15 cellular contexts compared by ENCODE assay signal in genomic region chr11:9528573-9529332, GRCh38. TPM values are rescaled to one million over a fixed set of nuclear protein-coding genes. Genes with fewer than 3 reads are reported as not detected.
DNase-seq lines count a peak whose midpoint lies in the region; ATAC-seq, FAIRE-seq and TF ChIP-seq lines count a peak whose summit lies in the region.
"Had no signal": no experiment of that assay in that cellular context is flagged by ENCODE, and none has a peak within 500 bp of the region (broad histone marks: within the 10 kb centered on the region; RNA-seq: fewer than 3 reads in every experiment).

No MANE protein-coding gene starts in this region.

- 66 to 75% methylated on average over 11 of the region's 11 CpGs for WGBS in esophagus squamous epithelium, 2 donors
- 38 to 71% methylated on average over 11 of the region's 11 CpGs for WGBS in sigmoid colon, 2 donors

- POLR2A ChIA-PET in Caco-2 (lab: Charles Lee): interaction anchor here (1.0 kb wide), 1 partner anchor 68 kb away, joined by 6 read pairs; the partner anchor contains the start of gene ZNF143

- CTCF ChIA-PET in Caco-2 (lab: Charles Lee): no interaction called here
- CTCF ChIA-PET in activated naive CD4-positive, alpha-beta T cell treated with anti-CD3 and anti-CD28 coated beads, Interleukin-2, amount 10 ng/mL, durations not matched to agents 7 days and 5 days (lab: Charles Lee): interaction anchor here (0.6 to 1.8 kb wide), 3 partner anchors 35 to 222 kb away, joined by 3 to 4 read pairs (median 3); no protein-coding TSS in a partner anchor

- no peak overlapping the region for H3K4me3 Mint-ChIP-seq in Caco-2 (ENCODE audit: unreplicated experiment)
- H3K4me3 Mint-ChIP-seq in activated T-cell treated with anti-CD3 and anti-CD28 coated beads, Interleukin-2, amount 50 U/mL, for 4 hours: no peak overlapping the region
- H3K4me3 Mint-ChIP-seq in activated naive CD4-positive, alpha-beta T cell treated with anti-CD3 and anti-CD28 coated beads, Interleukin-2, amount 10 ng/mL, durations not matched to agents 7 days and 5 days: no peak overlapping the region

- no peak for DNase-seq in Caco-2
- DNase-seq in NCI-H69 (lab: John Stamatoyannopoulos, UW): peak; percentile 20
- DNase-seq in esophagus squamous epithelium (lab: John Stamatoyannopoulos, UW): no peak
- no peak for DNase-seq in sigmoid colon
- DNase-seq in activated T-cell treated with anti-CD3 and anti-CD28 coated beads, Interleukin-2, amount 50 U/mL, for 4 hours: no peak
- no peak for DNase-seq in cerebellar nuclear complex (lab: John Stamatoyannopoulos, UW)
- no peak for DNase-seq in GM12891 (ENCODE audit: insufficient read length, low spot score)
- no peak for DNase-seq in activated naive CD4-positive, alpha-beta T cell treated with anti-CD3 and anti-CD28 coated beads, Interleukin-2, amount 10 ng/mL, durations not matched to agents 7 days and 5 days
- DNase-seq: activated CD8-positive, alpha-beta memory T cell treated with anti-CD3 and anti-CD28 coated beads, Interleukin-2, amount 50 U/mL, for 4 hours; caudate nucleus; NCI-H1417; stimulated activated CD4-positive, alpha-beta T cell treated with anti-CD3 and anti-CD28 coated beads, Interleukin-4, amount 100 ng/mL, for 1 hour had no signal

- H3K27me3 Mint-ChIP-seq in Caco-2 (ENCODE audit: insufficient read depth, unreplicated experiment): no peaks in the 10 kb centered on the region
- H3K27me3 Mint-ChIP-seq in activated T-cell treated with anti-CD3 and anti-CD28 coated beads, Interleukin-2, amount 50 U/mL, for 4 hours (ENCODE audit: low read depth): no peaks in the 10 kb centered on the region
- H3K27me3 Mint-ChIP-seq in activated naive CD4-positive, alpha-beta T cell treated with anti-CD3 and anti-CD28 coated beads, Interleukin-2, amount 10 ng/mL, durations not matched to agents 7 days and 5 days: no peaks in the 10 kb centered on the region

- no peak for TF ChIP-seq CTCF in Caco-2 (IDR thresholded peaks at IDR 0.05; ENCODE audit: insufficient read depth in 1 of 2, low read depth in 1 of 2, low read length in 1 of 2, severe bottlenecking in 1 of 2, unreplicated experiment in 1 of 2)
- no peak for TF ChIP-seq CTCF in esophagus squamous epithelium (IDR thresholded peaks at IDR 0.05)
- no peak for TF ChIP-seq CTCF in sigmoid colon (IDR thresholded peaks at IDR 0.05)

- intact Hi-C loops in Caco-2 (cut with micrococcal nuclease; ENCODE audit: unreplicated experiment) (no loop called here), esophagus squamous epithelium (cut with DNase I) (no loop called here), sigmoid colon (cut with DNase I) (loop anchor here (5.0 kb wide), 2 partner anchors 44 to 84 kb away; partner anchors contain the start of gene WEE1)

- H3K36me3 Mint-ChIP-seq in Caco-2 (ENCODE audit: insufficient read depth, unreplicated experiment): peaks cover 6% of the 10 kb centered on the region
- H3K36me3 Mint-ChIP-seq in activated T-cell treated with anti-CD3 and anti-CD28 coated beads, Interleukin-2, amount 50 U/mL, for 4 hours (ENCODE audit: insufficient read depth): peaks cover 10% of the 10 kb centered on the region
- H3K36me3 Mint-ChIP-seq in activated naive CD4-positive, alpha-beta T cell treated with anti-CD3 and anti-CD28 coated beads, Interleukin-2, amount 10 ng/mL, durations not matched to agents 7 days and 5 days: peaks cover 13% of the 10 kb centered on the region
- H3K36me3 Mint-ChIP-seq: activated naive CD4-positive, alpha-beta T cell treated with anti-CD3 and anti-CD28 coated beads, Interleukin-2, amount 50 U/mL, for 72 hours had no signal

- H3K9me3 ChIP-seq in Caco-2 (no peaks in the 10 kb centered on the region), esophagus squamous epithelium (no peaks in the 10 kb centered on the region), sigmoid colon (no peaks in the 10 kb centered on the region)
- H3K9me3 ChIP-seq: right atrium auricular region had no signal

- FAIRE-seq in GM12891 (lab: Jason Lieb, UNC): no peak

- no peaks in the 10 kb centered on the region for H3K9me3 Mint-ChIP-seq in Caco-2 (ENCODE audit: unreplicated experiment)
- no peaks in the 10 kb centered on the region for H3K9me3 Mint-ChIP-seq in activated T-cell treated with anti-CD3 and anti-CD28 coated beads, Interleukin-2, amount 50 U/mL, for 4 hours
- no peaks in the 10 kb centered on the region for H3K9me3 Mint-ChIP-seq in activated naive CD4-positive, alpha-beta T cell treated with anti-CD3 and anti-CD28 coated beads, Interleukin-2, amount 10 ng/mL, durations not matched to agents 7 days and 5 days
- H3K9me3 Mint-ChIP-seq: activated naive CD4-positive, alpha-beta T cell treated with anti-CD3 and anti-CD28 coated beads, Interleukin-2, amount 50 U/mL, for 72 hours had no signal

- no peak for ATAC-seq in activated T-cell treated with anti-CD3 and anti-CD28 coated beads, Interleukin-2, amount 50 U/mL, for 4 hours
- ATAC-seq: activated CD4-positive, CD25-positive, alpha-beta regulatory T cell treated with anti-CD3 and anti-CD28 coated beads, Interleukin-2, amount 50 U/mL, for 24 hours; activated naive CD4-positive, alpha-beta T cell treated with anti-CD3 and anti-CD28 coated beads, Interleukin-2, amount 50 U/mL, for 72 hours had no signal

- H3K36me3 ChIP-seq in Caco-2 (ENCODE audit: control insufficient read depth, insufficient read depth, low read length) (no peaks in the 10 kb centered on the region), esophagus squamous epithelium (peaks cover 0 to 17% (median 0%) of the 10 kb centered on the region in 3 donors), sigmoid colon (peaks cover 0 to 5% (median 0%) of the 10 kb centered on the region in 4 donors)

- BruUV-seq in Caco-2 (replicated peaks; lab: Mats Ljungman, UMichigan): no TSS peak

- H3K4me1 Mint-ChIP-seq in Caco-2 (ENCODE audit: low read depth, unreplicated experiment): peaks cover 30% of the 10 kb centered on the region
- H3K4me1 Mint-ChIP-seq in activated T-cell treated with anti-CD3 and anti-CD28 coated beads, Interleukin-2, amount 50 U/mL, for 4 hours (ENCODE audit: low read depth): no peaks in the 10 kb centered on the region
- H3K4me1 Mint-ChIP-seq in activated naive CD4-positive, alpha-beta T cell treated with anti-CD3 and anti-CD28 coated beads, Interleukin-2, amount 10 ng/mL, durations not matched to agents 7 days and 5 days: peaks cover 1% of the 10 kb centered on the region

- H3K4me3 ChIP-seq in Caco-2 (ENCODE audit: low read depth, low read length) (no peak overlapping the region), esophagus squamous epithelium (no peak overlapping the region), sigmoid colon (no peak overlapping the region)
- H3K4me3 ChIP-seq: right atrium auricular region had no signal

- TF ChIP-seq POLR2A in esophagus squamous epithelium (IDR thresholded peaks at IDR 0.05) (no peak), sigmoid colon (IDR thresholded peaks at IDR 0.05) (no peak), GM12891 (IDR thresholded peaks at IDR 0.05; ENCODE audit: low read depth, low read length) (no peak)

- H3K4me1 ChIP-seq in Caco-2: peaks cover 52% of the 10 kb centered on the region
- peaks cover 29 to 71% (median 30%) of the 10 kb centered on the region in 3 donors for H3K4me1 ChIP-seq in esophagus squamous epithelium
- H3K4me1 ChIP-seq in sigmoid colon: peaks cover 0 to 58% (median 38%) of the 10 kb centered on the region in 4 donors

- H3K27ac Mint-ChIP-seq in Caco-2 (ENCODE audit: unreplicated experiment): peak overlapping the region; percentile 69
- H3K27ac Mint-ChIP-seq in activated naive CD4-positive, alpha-beta T cell treated with anti-CD3 and anti-CD28 coated beads, Interleukin-2, amount 10 ng/mL, durations not matched to agents 7 days and 5 days: no peak overlapping the region
- H3K27ac Mint-ChIP-seq: activated naive CD4-positive, alpha-beta T cell treated with anti-CD3 and anti-CD28 coated beads, Interleukin-2, amount 50 U/mL, for 72 hours had no signal

- no peaks in the 10 kb centered on the region for H3K27me3 ChIP-seq in Caco-2 (replicated peaks; ENCODE audit: control insufficient read depth, insufficient read depth, low read length)
- no peaks in the 10 kb centered on the region for H3K27me3 ChIP-seq in esophagus squamous epithelium
- H3K27me3 ChIP-seq in sigmoid colon: no peaks in the 10 kb centered on the region
- H3K27me3 ChIP-seq: right atrium auricular region had no signal

- no peak for TF ChIP-seq EP300 in sigmoid colon (IDR thresholded peaks at IDR 0.05)

- peak overlapping the region; percentile 41 to 88 (median 66) for H3K27ac ChIP-seq in esophagus squamous epithelium
- peak overlapping the region; percentile 53 to 82 (median 74) for H3K27ac ChIP-seq in sigmoid colon

TF ChIP-seq in GM12891, 5 proteins besides CTCF, POLR2A, EP300 and RAD21:
- TF ChIP-seq POU2F2 (IDR thresholded peaks at IDR 0.05; ENCODE audit: low read depth, low read length): no peak
- TF ChIP-seq SPI1 (IDR thresholded peaks at IDR 0.05; ENCODE audit: low read depth, low read length): no peak
- no peak for TF ChIP-seq POLR2AphosphoS5 (IDR thresholded peaks at IDR 0.05; ENCODE audit: low read depth, low read length)
- TF ChIP-seq PAX5 (IDR thresholded peaks at IDR 0.05; ENCODE audit: insufficient read depth, low read length, severe bottlenecking): no peak
- TF ChIP-seq TAF1 (IDR thresholded peaks at IDR 0.05; ENCODE audit: low read depth, low read length): no peak
TF ChIP-seq in GM12891: peak in this region for 0.

RNA-seq across cellular contexts. Expression of gene WEE1, which starts 44.7 kb away (rescaled TPM):
- total RNA-seq in Caco-2 (2022) (108 and 116 TPM in 2 replicates), esophagus squamous epithelium (10 to 100 TPM; 20.1 to 38.7 (median 36.5) TPM), sigmoid colon (10 to 100 TPM; 32.4 to 38.8 (median 35.0) TPM)
- polyA plus RNA-seq in sigmoid colon: 10 to 100 TPM in 2 of 3 donors, 1 to 10 TPM in 1; 8.4 to 11.1 (median 10.0) TPM
- 10 to 100 TPM; 36.8 to 39.8 (median 38.0) TPM for total RNA-seq in activated T-cell treated with anti-CD3 and anti-CD28 coated beads, Interleukin-2, amount 50 U/mL, for 4 hours
- polyA plus RNA-seq in GM12891 (2012; ENCODE audit: low read depth, missing spikeins): 14.3 TPM
